In genomic region chr2:86078801-86079545, GRCh38 we compare ENCODE assay signal across 8 cellular contexts. TPM values are rescaled to one million over a fixed set of nuclear protein-coding genes. Genes with fewer than 3 reads are reported as not detected.
DNase-seq lines count a peak whose midpoint lies in the region; ATAC-seq and TF ChIP-seq lines count a peak whose summit lies in the region.

No MANE protein-coding gene starts in this region.

- CTCF ChIA-PET in CD8-positive, alpha-beta T cell (lab: Charles Lee): interaction anchor here (0.6 to 12.4 kb wide), 39 partner anchors 8 to 469 kb away, joined by 3 to 344 read pairs (median 5); partner anchors contain the start of genes PTCD3 and ST3GAL5

- no peaks in the 10 kb centered on the region for H3K27me3 Mint-ChIP-seq in CD8-positive, alpha-beta T cell (ENCODE audit: low read depth)

- no peak overlapping the region for H3K4me2 ChIP-seq in osteoblast (ENCODE audit: insufficient read depth, low read length)

- peak; percentile 63 for TF ChIP-seq CTCF in CD8-positive, alpha-beta T cell (IDR thresholded peaks at IDR 0.05)
- TF ChIP-seq CTCF in HFF-Myc (IDR thresholded peaks at IDR 0.05; ENCODE audit: low read depth, low read length, missing control alignments): peak; percentile 38
- peak; percentile 58 for TF ChIP-seq CTCF in fibroblast of mammary gland (conservative IDR thresholded peaks at IDR 0.05; ENCODE audit: control insufficient read depth, insufficient read depth, low read depth, low read length)
- TF ChIP-seq CTCF in osteoblast (IDR thresholded peaks at IDR 0.05; ENCODE audit: extremely low read depth, low read depth, low read length): peak; percentile 69

- no peaks in the 10 kb centered on the region for H3K36me3 ChIP-seq in CD8-positive, alpha-beta T cell (ENCODE audit: insufficient read depth, low read length)
- peaks cover 56% of the 10 kb centered on the region for H3K36me3 ChIP-seq in osteoblast (ENCODE audit: insufficient read depth, low read length)

- H3K4me3 Mint-ChIP-seq in CD8-positive, alpha-beta T cell: no peak overlapping the region

- no peaks in the 10 kb centered on the region for H3K27me3 ChIP-seq in CD8-positive, alpha-beta T cell (ENCODE audit: insufficient read depth, low read length)
- H3K27me3 ChIP-seq in osteoblast (ENCODE audit: insufficient read depth, low read length): no peaks in the 10 kb centered on the region

- peak in 5 of 7 experiments; percentile 12 to 61 (median 34) for DNase-seq in CD8-positive, alpha-beta T cell
- DNase-seq in HFF-Myc (ENCODE audit: extremely low read depth, low read depth): no peak
- DNase-seq in T follicular helper cell (ENCODE audit: low read depth): peak; percentile 15
- peak; percentile 53 for DNase-seq in fibroblast of mammary gland (ENCODE audit: low read depth)
- DNase-seq in osteoblast (ENCODE audit: insufficient read length, low spot score, missing footprints): no peak

- H3K4me3 ChIP-seq in CD8-positive, alpha-beta T cell (ENCODE audit: low read depth, low read length): no peak overlapping the region
- H3K4me3 ChIP-seq in HFF-Myc (replicated peaks; ENCODE audit: low read depth, low read length) (no peak overlapping the region), fibroblast of mammary gland (ENCODE audit: control insufficient read depth, low read depth, low read length) (no peak overlapping the region), osteoblast (ENCODE audit: insufficient read depth, low read length) (no peak overlapping the region)

- H4K20me1 ChIP-seq in osteoblast (ENCODE audit: insufficient read depth, low read length): peaks cover 8% of the 10 kb centered on the region

- no peaks in the 10 kb centered on the region for H3K9me3 Mint-ChIP-seq in CD8-positive, alpha-beta T cell

- H2AFZ ChIP-seq in osteoblast (ENCODE audit: low read length): no peak overlapping the region

- H3K27ac Mint-ChIP-seq in CD8-positive, alpha-beta T cell: peak overlapping the region; percentile 55

- H3K27ac ChIP-seq in CD8-positive, alpha-beta T cell (ENCODE audit: low read depth, low read length): no peak overlapping the region
- H3K27ac ChIP-seq in osteoblast (ENCODE audit: low read depth, low read length): no peak overlapping the region

- peaks cover 80% of the 10 kb centered on the region for H3K36me3 Mint-ChIP-seq in CD8-positive, alpha-beta T cell

- H3K4me1 Mint-ChIP-seq in CD8-positive, alpha-beta T cell (ENCODE audit: low read depth): peaks cover 27% of the 10 kb centered on the region

- POLR2A ChIA-PET in CD8-positive, alpha-beta T cell (lab: Charles Lee): interaction anchor here (1.1 to 2.9 kb wide), 4 partner anchors 38 to 252 kb away, joined by 3 to 19 read pairs (median 9); no protein-coding TSS in a partner anchor

- peak; percentile 27 for ATAC-seq in CD8-positive, alpha-beta T cell
- ATAC-seq in HG02973 (IDR thresholded peaks at IDR 0.05; ENCODE audit: unreplicated experiment) (no peak), GM18519 (IDR thresholded peaks at IDR 0.05; ENCODE audit: low FRiP score, unreplicated experiment) (no peak), GM21619 (IDR thresholded peaks at IDR 0.05; ENCODE audit: unreplicated experiment) (no peak)

- peaks cover 21% of the 10 kb centered on the region for H3K4me1 ChIP-seq in CD8-positive, alpha-beta T cell (ENCODE audit: insufficient read depth, low read length)
- no peaks in the 10 kb centered on the region for H3K4me1 ChIP-seq in osteoblast (ENCODE audit: insufficient read depth, low read length)

- H3K79me2 ChIP-seq in osteoblast (ENCODE audit: insufficient read depth, low read length): no peaks in the 10 kb centered on the region

- intact Hi-C loops in CD8-positive, alpha-beta T cell (cut with DNase I, micrococcal nuclease): loop anchor here (1.0 to 2.0 kb wide), 3 partner anchors 38 to 190 kb away; no protein-coding TSS in a partner anchor

- H3K9me3 ChIP-seq in CD8-positive, alpha-beta T cell (ENCODE audit: low read length): no peaks in the 10 kb centered on the region
- no peaks in the 10 kb centered on the region for H3K9me3 ChIP-seq in osteoblast (ENCODE audit: low read depth, low read length)

RNA-seq across cellular contexts. Expression of gene POLR1A, which starts 26.7 kb away (rescaled TPM):
- 10 to 100 TPM; 12.3 to 15.2 TPM for total RNA-seq in CD8-positive, alpha-beta T cell
- 15.6 and 17.4 TPM in 2 replicates for total RNA-seq in osteoblast

RNA-seq across cellular contexts. Expression of gene PTCD3, which starts 27.1 kb away (rescaled TPM):
- 100 to 1,000 TPM; 179 to 187 TPM for total RNA-seq in CD8-positive, alpha-beta T cell
- 55.0 and 61.6 TPM in 2 replicates for total RNA-seq in osteoblast

Comparison
In these comparisons a context has a peak if more than half of its experiments do, and no peak if none do; other contexts are left out.
1. DNase-seq: peak in CD8-positive, alpha-beta T cell (5 of 7), T follicular helper cell (single experiment) and fibroblast of mammary gland (single experiment); none in HFF-Myc (single experiment) and osteoblast (single experiment).
2. Peak in every context shown above with its lines, with median percentiles within 50 percentile points of each other: CTCF ChIP-seq.